Comparison of ENCODE assay signal across 27 cellular contexts in genomic region chr13:110185696-110186095, GRCh38.
A peak's percentile ranks its signal among the peaks of the same experiment; 100 is the strongest.
DNase-seq lines count a peak whose midpoint lies in the region.
"Had no signal": no experiment of that assay in that cellular context is flagged by ENCODE, and none has a peak within 500 bp of the region (broad histone marks: within the 10 kb centered on the region; RNA-seq: fewer than 3 reads in every experiment).

No MANE protein-coding gene starts in this region.

- H2AFZ ChIP-seq in neuronal stem cell (ENCODE audit: low read length), result no peak overlapping the region

- no peak overlapping the region for H3K9ac ChIP-seq in neuronal stem cell (ENCODE audit: low read depth, low read length, poor library complexity)
- H3K9ac ChIP-seq: SK-N-SH had no signal

- DNase-seq in HS-27A (ENCODE audit: low read depth), result peak; percentile 53
- peak; percentile 94 for DNase-seq in brain pericyte (ENCODE audit: low read depth, low spot score)
- DNase-seq in neuronal stem cell (ENCODE audit: low spot score), result no peak
- no peak for DNase-seq in SIG-M5 (lab: John Stamatoyannopoulos, UW)
- DNase-seq in 8988T, result no peak
- DNase-seq in COLO668 (lab: John Stamatoyannopoulos, UW; ENCODE audit: unreplicated experiment), result no peak
- DNase-seq in activated CD4-positive, alpha-beta T cell treated with anti-CD3 and anti-CD28 coated beads for 1 hour, result no peak
- DNase-seq: activated CD4-positive, alpha-beta T cell treated with anti-CD3 and anti-CD28 coated beads for 4 hours; activated CD8-positive, alpha-beta memory T cell treated with anti-CD3 and anti-CD28 coated beads for 24 hours; activated T-cell treated with anti-CD3 and anti-CD28 coated beads, Interleukin-2, amount 50 U/mL, for 24 hours; amygdala; BE2C; COR-L47; DMS79 treated with DMSO at 0.1 percent for 48 hours; H7; immature natural killer cell; naive thymus-derived CD8-positive, alpha-beta T cell; NCI-H1092 treated with DMSO at 0.1 percent for 48 hours; NCI-H2029 treated with DMSO at 0.1 percent for 48 hours; NCI-H226; NCI-H774; posterior cingulate gyrus; RPMI8226; SK-N-SH; stimulated activated naive CD8-positive, alpha-beta T cell treated with anti-CD3 and anti-CD28 coated beads, Interleukin-15, amount 100 ng/mL, for 72 hours; T-helper 17 cell had no signal

- H2AK5ac ChIP-seq in neuronal stem cell (ENCODE audit: low read depth, low read length), result no peak overlapping the region

- H4K91ac ChIP-seq in neuronal stem cell (ENCODE audit: low read depth, low read length, poor library complexity), result no peak overlapping the region

- H3K23ac ChIP-seq in neuronal stem cell (ENCODE audit: low read depth, low read length, poor library complexity), result no peak overlapping the region

- no peak overlapping the region for H4K8ac ChIP-seq in neuronal stem cell (ENCODE audit: low read depth, low read length)

- H3K27me3 ChIP-seq in neuronal stem cell (ENCODE audit: control insufficient read depth in 3 of 3, insufficient read depth in 3 of 3, low read depth in 1 of 3, low read length in 3 of 3), result no peaks in the 10 kb centered on the region
- H3K27me3 ChIP-seq: tibial nerve had no signal

- peaks cover 2% of the 10 kb centered on the region for H3K79me1 ChIP-seq in neuronal stem cell (ENCODE audit: low read depth, low read length)

- peaks cover 0 to 1% of the 10 kb centered on the region in 2 donors for H3K4me1 ChIP-seq in neuronal stem cell (ENCODE audit: control insufficient read depth in 2 of 2, insufficient read depth in 1 of 2, low read depth in 1 of 2, low read length in 2 of 2)
- H3K4me1 ChIP-seq: BE2C had no signal

- peak overlapping the region; percentile 50 for H3K14ac ChIP-seq in neuronal stem cell (ENCODE audit: low read length)

- no peak overlapping the region for H2BK15ac ChIP-seq in neuronal stem cell (ENCODE audit: low read length)

- no peak overlapping the region for H3K27ac ChIP-seq in neuronal stem cell (replicated peaks; ENCODE audit: low read length)
- H3K27ac ChIP-seq: tibial nerve had no signal

- H2BK120ac ChIP-seq in neuronal stem cell (ENCODE audit: low read depth, low read length), result no peak overlapping the region

- H3K4ac ChIP-seq in neuronal stem cell (ENCODE audit: low read length), result no peak overlapping the region

- no CpG with 5 or more reads among the region's 16 CpGs for WGBS in neuronal stem cell (ENCODE audit: extremely low coverage in 2 of 2, insufficient read length in 2 of 2, insufficient replicate concordance in 1 of 2), 2 donors

- peaks cover 24 to 91% of the 10 kb centered on the region in 2 donors for H3K36me3 ChIP-seq in neuronal stem cell (replicated peaks in 1 of 2; ENCODE audit: control insufficient read depth in 2 of 2, insufficient read depth in 2 of 2, low read length in 2 of 2)
- H3K36me3 ChIP-seq: BE2C had no signal

- H3K4me2 ChIP-seq in neuronal stem cell (ENCODE audit: insufficient read depth, low read length, poor library complexity, severe bottlenecking), result no peak overlapping the region
- H3K4me2 ChIP-seq: SK-N-SH had no signal

- H3K9me3 ChIP-seq in neuronal stem cell (replicated peaks in 1 of 2; ENCODE audit: control insufficient read depth in 2 of 2, insufficient read depth in 1 of 2, low read depth in 1 of 2, low read length in 2 of 2), result no peaks in the 10 kb centered on the region
- H3K9me3 ChIP-seq: BE2C, SK-N-SH, tibial nerve had no signal

- no peak overlapping the region for H2BK12ac ChIP-seq in neuronal stem cell (ENCODE audit: low read length)

- H2BK5ac ChIP-seq in neuronal stem cell (ENCODE audit: low read length), result no peak overlapping the region

- H3K4me3 ChIP-seq in neuronal stem cell (ENCODE audit: low read length in 2 of 2), result no peak overlapping the region
- H3K4me3 ChIP-seq: tibial nerve had no signal

- no peak overlapping the region for H3K18ac ChIP-seq in neuronal stem cell (ENCODE audit: low read length)

Comparison
In these comparisons a context has a peak if more than half of its experiments do, and no peak if none do; other contexts are left out.
1. DNase-seq: peak in HS-27A (single experiment) and brain pericyte (single experiment); none in neuronal stem cell (single experiment), SIG-M5 (single experiment), 8988T (single experiment), COLO668 (single experiment) and activated CD4-positive, alpha-beta T cell treated with anti-CD3 and anti-CD28 coated beads for 1 hour (single experiment).